In genomic region chr9:121218357-121219027, GRCh38 we compare ENCODE assay signal across 22 cellular contexts. TPM values are rescaled to one million over a fixed set of nuclear protein-coding genes. Genes with fewer than 3 reads are reported as not detected.
DNase-seq lines count a peak whose midpoint lies in the region; ATAC-seq, FAIRE-seq and TF ChIP-seq lines count a peak whose summit lies in the region.
"Had no signal": no experiment of that assay in that cellular context is flagged by ENCODE, and none has a peak within 500 bp of the region (broad histone marks: within the 10 kb centered on the region; RNA-seq: fewer than 3 reads in every experiment).

No MANE protein-coding gene starts in this region.

- H3K36me3 Mint-ChIP-seq in HFFc6 (ENCODE audit: low read depth), result no peaks in the 10 kb centered on the region

- no peak overlapping the region for H2BK5ac ChIP-seq in H1 (ENCODE audit: low read depth, low read length)

- TF ChIP-seq RAD21 in H1 (IDR thresholded peaks at IDR 0.05 in 1 of 2, conservative IDR thresholded peaks at IDR 0.05 in 1 of 2; ENCODE audit: low read depth in 2 of 2, low read length in 2 of 2), result no peak

- H3K4me3 Mint-ChIP-seq in HFFc6, result no peak overlapping the region
- H3K4me3 Mint-ChIP-seq: T-cell had no signal

- H3K56ac ChIP-seq in H1 (replicated peaks; ENCODE audit: insufficient read length, low read depth, low read length), result no peak overlapping the region

- H3K9me3 ChIP-seq in H1 (ENCODE audit: insufficient read depth in 2 of 2, low read depth in 1 of 2, low read length in 1 of 2), result no peaks in the 10 kb centered on the region
- H3K9me3 ChIP-seq: A549; BLaER1 treated with 17β-estradiol and CSF1 and Interleukin-3, amounts not matched to agents 10 nM and 100 nM; MG63 had no signal

- H3K4me3 ChIP-seq in H1 (ENCODE audit: extremely low read depth in 1 of 4, insufficient read depth in 2 of 4, low read depth in 3 of 4, low read length in 4 of 4) (no peak overlapping the region), dorsolateral prefrontal cortex (no peak overlapping the region)
- H3K4me3 ChIP-seq: A549; BLaER1 treated with 17β-estradiol and CSF1 and Interleukin-3, amounts not matched to agents 10 nM and 100 nM; MG63; SK-N-MC had no signal

- H3K27ac Mint-ChIP-seq in HFFc6, result peak overlapping the region; percentile 9; the same call in 1 of the 2 replicates
- H3K27ac Mint-ChIP-seq: T-cell had no signal

- peak; percentile 8 for ATAC-seq in GM18873 (IDR thresholded peaks at IDR 0.05; ENCODE audit: low FRiP score, unreplicated experiment)
- peak; percentile 6 for ATAC-seq in HG03442 (IDR thresholded peaks at IDR 0.05; ENCODE audit: unreplicated experiment)
- no peak for ATAC-seq in HG03571 (IDR thresholded peaks at IDR 0.05; ENCODE audit: unreplicated experiment)
- ATAC-seq: A549, Right ventricle myocardium inferior, T-cell had no signal

- no peaks in the 10 kb centered on the region for H3K79me2 ChIP-seq in H1 (ENCODE audit: control insufficient read depth in 1 of 2, insufficient read depth in 2 of 2, low read length in 2 of 2)

- H3K9ac ChIP-seq in H1 (replicated peaks in 1 of 4; ENCODE audit: extremely low read depth in 1 of 4, low read depth in 3 of 4, low read length in 3 of 4), result no peak overlapping the region
- H3K9ac ChIP-seq: BLaER1 treated with 17β-estradiol and CSF1 and Interleukin-3, amounts not matched to agents 10 nM and 100 nM had no signal

- H2BK15ac ChIP-seq in H1 (ENCODE audit: low read length), result no peak overlapping the region

- H3K23ac ChIP-seq in H1 (ENCODE audit: insufficient read length), result no peak overlapping the region

- H2BK20ac ChIP-seq in H1 (ENCODE audit: low read length), result 0 out of 2 replicates have a peak overlapping the region, but pooled peaks have one; percentile 57

- no peak overlapping the region for H4K5ac ChIP-seq in H1 (ENCODE audit: insufficient read length, low read depth, low read length)

- H2AK5ac ChIP-seq in H1 (ENCODE audit: low read depth, low read length), result no peak overlapping the region

- peaks cover 13 to 28% (median 19%) of the 10 kb centered on the region in 4 experiments for H3K4me1 ChIP-seq in H1 (replicated peaks in 1 of 4; ENCODE audit: control insufficient read depth in 3 of 4, insufficient read depth in 4 of 4, low read length in 3 of 4)
- H3K4me1 ChIP-seq: A549 had no signal

- no peaks in the 10 kb centered on the region for H3K9me3 Mint-ChIP-seq in HFFc6
- H3K9me3 Mint-ChIP-seq: T-cell had no signal

- CTCF ChIA-PET in H1 (lab: Charles Lee; ENCODE audit: partially characterized antibody), result interaction anchor here (0.6 to 3.0 kb wide), 5 partner anchors 53 to 180 kb away, joined by 3 to 17 read pairs (median 5); no protein-coding TSS in a partner anchor

- no peak for TF ChIP-seq POLR2A in H1 (IDR thresholded peaks at IDR 0.05; ENCODE audit: control extremely low read depth in 1 of 2, low read depth in 2 of 2, low read length in 2 of 2)

- H4K20me1 ChIP-seq in H1 (replicated peaks in 1 of 2; ENCODE audit: control insufficient read depth in 1 of 2, insufficient read depth in 2 of 2, low read length in 2 of 2), result no peaks in the 10 kb centered on the region
- H4K20me1 ChIP-seq: BLaER1 treated with 17β-estradiol and CSF1 and Interleukin-3, amounts not matched to agents 10 nM and 100 nM had no signal

- H4K8ac ChIP-seq in H1 (ENCODE audit: extremely low read depth, insufficient read depth, low read length), result no peak overlapping the region

- 93% methylated on average over 8 of the region's 8 CpGs; no CpG with 5 or more reads in 1 of the 2 experiments for WGBS in H1 (ENCODE audit: extremely low coverage in 1 of 2, insufficient coverage in 1 of 2, insufficient read length in 1 of 2, insufficient replicate concordance in 2 of 2, low coverage in 1 of 2, low lambda C conversion rate in 2 of 2, missing lambda C conversion rate in 1 of 2), 2 experiments

- H3K4me2 ChIP-seq in H1 (ENCODE audit: insufficient read depth in 1 of 2, low read depth in 2 of 2, low read length in 2 of 2), result no peak overlapping the region
- H3K4me2 ChIP-seq: A549; BLaER1 treated with 17β-estradiol and CSF1 and Interleukin-3, amounts not matched to agents 10 nM and 100 nM had no signal

- no peak overlapping the region for H3K18ac ChIP-seq in H1 (ENCODE audit: extremely low read depth, low read length)

- no peaks in the 10 kb centered on the region; the same call in 1 of the 2 replicates for H3K27me3 Mint-ChIP-seq in HFFc6 (ENCODE audit: insufficient read depth)
- H3K27me3 Mint-ChIP-seq: T-cell had no signal

- no peaks in the 10 kb centered on the region for H3K23me2 ChIP-seq in H1 (ENCODE audit: low read depth, low read length)

- H3K27ac ChIP-seq in H1 (ENCODE audit: low read depth, low read length) (no peak overlapping the region), dorsolateral prefrontal cortex (no peak overlapping the region), caudate nucleus (ENCODE audit: low read depth, low read length) (no peak overlapping the region)
- H3K27ac ChIP-seq: A549; BLaER1 treated with 17β-estradiol and CSF1 and Interleukin-3, amounts not matched to agents 10 nM and 100 nM; SK-N-MC had no signal

- no peaks in the 10 kb centered on the region for H3K79me1 ChIP-seq in H1 (ENCODE audit: low read depth, low read length)

- DNase-seq in HFFc6, result no peak
- DNase-seq in H1 (ENCODE audit: low read depth in 1 of 2, low spot score in 2 of 2), result peak in 1 of 2 experiments; percentile 16
- no peak for DNase-seq in activated T-cell treated with anti-CD3 and anti-CD28 coated beads, Interleukin-2, amount 50 U/mL, for 1 hour
- DNase-seq in dorsolateral prefrontal cortex, result no peak
- DNase-seq in caudate nucleus (lab: John Stamatoyannopoulos, UW), result no peak
- DNase-seq: DND-41, GDM1, MG63, NCI-H1105, NCI-H1694, NCI-H2107, NCI-H2227 treated with DMSO at 0.1 percent for 48 hours, NCI-H524, T-cell had no signal

- no peak overlapping the region for H2BK120ac ChIP-seq in H1 (replicated peaks; ENCODE audit: low read depth, low read length)

- peaks cover 33% of the 10 kb centered on the region for H3K4me1 Mint-ChIP-seq in HFFc6 (ENCODE audit: low read depth)

- TF ChIP-seq EP300 in H1 (IDR thresholded peaks at IDR 0.05; ENCODE audit: borderline replicate concordance in 1 of 2, low read depth in 2 of 2, low read length in 2 of 2), result no peak

- FAIRE-seq in H1 (lab: Jason Lieb, UNC), result no peak
- FAIRE-seq: A549, GM12891 had no signal

- no peak overlapping the region for H3K14ac ChIP-seq in H1 (ENCODE audit: insufficient read length)

- TF ChIP-seq CTCF in HFFc6 (IDR thresholded peaks at IDR 0.05) (no peak), H1 (IDR thresholded peaks at IDR 0.05; ENCODE audit: control extremely low read depth in 1 of 3, insufficient read depth in 1 of 3, low read depth in 1 of 3, low read length in 3 of 3) (no peak), dorsolateral prefrontal cortex (IDR thresholded peaks at IDR 0.05 in 54 of 56, conservative IDR thresholded peaks at IDR 0.05 in 2 of 56; ENCODE audit: low read depth in 1 of 56, partially characterized antibody in 56 of 56) (no peak)

- POLR2A ChIA-PET in H1 (lab: Charles Lee; ENCODE audit: partially characterized antibody), result no interaction called here

- H2BK12ac ChIP-seq in H1 (ENCODE audit: low read depth, low read length), result no peak overlapping the region; the same call in 1 of the 2 replicates

- no peaks in the 10 kb centered on the region for H3K36me3 ChIP-seq in H1 (ENCODE audit: control insufficient read depth in 2 of 4, insufficient read depth in 4 of 4, low read length in 3 of 4)
- H3K36me3 ChIP-seq: BLaER1 treated with 17β-estradiol and CSF1 and Interleukin-3, amounts not matched to agents 10 nM and 100 nM; MG63 had no signal

- H3K27me3 ChIP-seq in H1 (replicated peaks in 1 of 4; ENCODE audit: control insufficient read depth in 3 of 4, extremely low read depth in 1 of 4, insufficient read depth in 3 of 4, low read length in 3 of 4) (no peaks in the 10 kb centered on the region; a peak in 2 of 7 replicates), dorsolateral prefrontal cortex (no peaks in the 10 kb centered on the region)
- H3K27me3 ChIP-seq: BLaER1 treated with 17β-estradiol and CSF1 and Interleukin-3, amounts not matched to agents 10 nM and 100 nM; MG63 had no signal

- H3K4ac ChIP-seq in H1 (replicated peaks; ENCODE audit: insufficient read length, low read depth, low read length), result no peak overlapping the region

- no peak overlapping the region for H2AFZ ChIP-seq in H1 (ENCODE audit: low read length)

- intact Hi-C loops in dorsolateral prefrontal cortex (cut with DNase I), result loop anchor here in 1 of 2 donors (10.0 kb wide), 1 partner anchor 96 kb away; no protein-coding TSS in a partner anchor

- no peak overlapping the region for H4K91ac ChIP-seq in H1 (replicated peaks; ENCODE audit: insufficient read length, low read length)

TF ChIP-seq in H1, 55 proteins besides CTCF, POLR2A, EP300 and RAD21 (continues in another document):
- TF ChIP-seq TEAD4 (IDR thresholded peaks at IDR 0.05; ENCODE audit: low read depth, low read length) (no peak), BRCA1 (IDR thresholded peaks at IDR 0.05; ENCODE audit: low read depth, low read length) (no peak), SUZ12 (IDR thresholded peaks at IDR 0.05; ENCODE audit: low read length) (no peak)

RNA-seq across cellular contexts. Expression of gene RAB14, which starts 16.8 kb away (rescaled TPM):
- total RNA-seq in HFFc6 (2021; fragmentation: NEBNext Ultra II Directional; extraction: Animal tissue kit (Norgen Biotek cat#: 25700)), result 10 to 100 TPM; 80.3 to 91.4 (median 85.8) TPM
- 41.6 and 44.8 TPM in 2 replicates for total RNA-seq in H1 (2021; fragmentation: NEBNext Ultra II Directional; extraction: Animal tissue kit (Norgen Biotek cat#: 25700))
- 6.0 and 9.1 TPM in 2 replicates for polyA plus RNA-seq in H1 (2011; rRNA removed)
- polyA plus RNA-seq in H1 (2011; cell fraction: cytosol; rRNA removed), result 11.0 TPM
- polyA plus RNA-seq in H1 (2011; cell fraction: nucleus; rRNA removed), result 3.4 TPM
- 14.6 to 24.2 TPM (median 17.6 TPM) in 4 replicates for polyA plus RNA-seq in H1 (2012, experiment 1 of 2)
- polyA plus RNA-seq in H1 (2012, experiment 2 of 2), result 7.2 TPM
- 19.1 TPM for polyA plus RNA-seq in H1 (2013, experiment 1 of 2)
- 19.2 TPM for polyA plus RNA-seq in H1 (2013, experiment 2 of 2)
- 8.3 and 8.6 TPM in 2 replicates for polyA minus RNA-seq in H1 (2011; rRNA and poly(A)+ RNA removed)
- 9.4 TPM for polyA minus RNA-seq in H1 (2011; cell fraction: cytosol; rRNA and poly(A)+ RNA removed)
- 9.8 TPM for polyA minus RNA-seq in H1 (2011; cell fraction: nucleus; rRNA and poly(A)+ RNA removed)
- 100 to 1,000 TPM in 55 of 120 experiments, 10 to 100 TPM in 65; 57.6 to 139 (median 99.3) TPM for total RNA-seq in dorsolateral prefrontal cortex

RNA-seq across cellular contexts. Expression of gene GSN, which starts 49.5 kb away (rescaled TPM):
- 100 to 1,000 TPM; 288 to 394 (median 318) TPM for total RNA-seq in HFFc6 (2021; fragmentation: NEBNext Ultra II Directional; extraction: Animal tissue kit (Norgen Biotek cat#: 25700))
- total RNA-seq in H1 (2021; fragmentation: NEBNext Ultra II Directional; extraction: Animal tissue kit (Norgen Biotek cat#: 25700)), result 49.7 and 52.3 TPM in 2 replicates
- polyA plus RNA-seq in H1 (2011; rRNA removed), result 94.5 and 107 TPM in 2 replicates
- polyA plus RNA-seq in H1 (2011; cell fraction: cytosol; rRNA removed), result 101 TPM
- polyA plus RNA-seq in H1 (2011; cell fraction: nucleus; rRNA removed), result 135 TPM
- 54.3 to 109 TPM (median 91.7 TPM) in 4 replicates for polyA plus RNA-seq in H1 (2012, experiment 1 of 2)
- 62.4 TPM for polyA plus RNA-seq in H1 (2012, experiment 2 of 2)
- polyA plus RNA-seq in H1 (2013, experiment 1 of 2), result 15.2 TPM
- 14.2 TPM for polyA plus RNA-seq in H1 (2013, experiment 2 of 2)
- polyA minus RNA-seq in H1 (2011; rRNA and poly(A)+ RNA removed), result 113 and 127 TPM in 2 replicates
- 70.7 TPM for polyA minus RNA-seq in H1 (2011; cell fraction: cytosol; rRNA and poly(A)+ RNA removed)
- polyA minus RNA-seq in H1 (2011; cell fraction: nucleus; rRNA and poly(A)+ RNA removed), result 53.4 TPM
- 100 to 1,000 TPM in 119 of 120 experiments, 10 to 100 TPM in 1; 88.2 to 740 (median 233) TPM for total RNA-seq in dorsolateral prefrontal cortex
